26 cellular contexts compared by ENCODE assay signal in genomic region chr3:110774496-110775265, GRCh38.
DNase-seq lines count a peak whose midpoint lies in the region; ATAC-seq and TF ChIP-seq lines count a peak whose summit lies in the region.
"Had no signal": no experiment of that assay in that cellular context is flagged by ENCODE, and none has a peak within 500 bp of the region (broad histone marks: within the 10 kb centered on the region; RNA-seq: fewer than 3 reads in every experiment).

No MANE protein-coding gene starts in this region.

- DNase-seq in HCEC 1CT: peak; percentile 28
- DNase-seq in amniotic epithelial cell (ENCODE audit: low read depth): peak; percentile 47
- peak; percentile 61 for DNase-seq in fibroblast of villous mesenchyme (ENCODE audit: low read depth)
- DNase-seq in amygdala (lab: John Stamatoyannopoulos, UW): no peak
- no peak for DNase-seq in cerebellum (ENCODE audit: low spot score)
- DNase-seq: activated B cell treated with CpG ODN at 0.5 μM for 24 hours; AML-193; body of pancreas; CD8-positive, alpha-beta T cell; colonic mucosa; DMS153; effector memory CD4-positive, alpha-beta T cell; islet precursor cell; left ventricle myocardium superior; midbrain; natural killer cell; NCI-H2081; NCI-H446; PC-3; SHP77; sigmoid colon; stimulated activated naive CD8-positive, alpha-beta T cell treated with anti-CD3 and anti-CD28 coated beads, Interleukin-15, amount 100 ng/mL, for 72 hours; tibial artery had no signal

- no peak overlapping the region for H3K4me3 ChIP-seq in fibroblast of villous mesenchyme (ENCODE audit: low read depth, low read length)
- H3K4me3 ChIP-seq: body of pancreas, colonic mucosa, sigmoid colon, tibial artery had no signal

- no peak for TF ChIP-seq CTCF in fibroblast of villous mesenchyme (IDR thresholded peaks at IDR 0.05; ENCODE audit: insufficient read depth, low read depth, low read length)

- no peak for ATAC-seq in GM18502 (IDR thresholded peaks at IDR 0.05; ENCODE audit: poor library complexity, unreplicated experiment)
- ATAC-seq in GM21619 (IDR thresholded peaks at IDR 0.05; ENCODE audit: unreplicated experiment): no peak
- ATAC-seq: activated naive CD4-positive, alpha-beta T cell treated with anti-CD3 and anti-CD28 coated beads, Interleukin-2, amount 50 U/mL, for 72 hours; body of pancreas; CD8-positive, alpha-beta T cell; left ventricle myocardium superior; natural killer cell; PC-3; stimulated activated naive CD8-positive, alpha-beta T cell treated with anti-CD3 and anti-CD28 coated beads, Interleukin-15, amount 100 ng/mL, for 72 hours had no signal

Comparison
In these comparisons a context has a peak if more than half of its experiments do, and no peak if none do; other contexts are left out.
1. DNase-seq: peak in HCEC 1CT (single experiment), amniotic epithelial cell (single experiment) and fibroblast of villous mesenchyme (single experiment); none in amygdala (0 of 56) and cerebellum (single experiment).